In genomic region chr1:172476218-172476811, GRCh38 we compare ENCODE assay signal across 2 cellular contexts.
TF ChIP-seq lines count a peak whose summit lies in the region.

No MANE protein-coding gene starts in this region.

TF ChIP-seq in A549, 52 proteins besides CTCF, POLR2A, EP300 and RAD21:
- TF ChIP-seq ESRRA (IDR thresholded peaks at IDR 0.05; ENCODE audit: borderline replicate concordance, low read length) (no peak), HES2 (IDR thresholded peaks at IDR 0.05) (no peak), MYC (IDR thresholded peaks at IDR 0.05; ENCODE audit: borderline replicate concordance, low read length) (no peak), E2F6 (IDR thresholded peaks at IDR 0.05; ENCODE audit: borderline replicate concordance, low read depth) (no peak), HOXA7 (CRISPR knock-in tag; IDR thresholded peaks at IDR 0.05) (no peak), RNF2 (IDR thresholded peaks at IDR 0.05; ENCODE audit: borderline replicate concordance, low read depth) (no peak), CHD2 (IDR thresholded peaks at IDR 0.05; ENCODE audit: low read length, partially characterized antibody) (no peak), GATA3 (IDR thresholded peaks at IDR 0.05; ENCODE audit: borderline replicate concordance) (no peak), HDAC2 (IDR thresholded peaks at IDR 0.05) (no peak), PHF8 (IDR thresholded peaks at IDR 0.05; ENCODE audit: borderline replicate concordance, low read depth) (no peak), HOXB5 (CRISPR knock-in tag; IDR thresholded peaks at IDR 0.05) (no peak), PBX3 (IDR thresholded peaks at IDR 0.05) (no peak), CBX2 (IDR thresholded peaks at IDR 0.05; ENCODE audit: borderline replicate concordance, low read depth) (no peak), USF2 (IDR thresholded peaks at IDR 0.05) (no peak)

TF ChIP-seq in H1, 55 proteins besides CTCF, POLR2A, EP300 and RAD21:
- no peak for TF ChIP-seq TBP (IDR thresholded peaks at IDR 0.05; ENCODE audit: low read depth, low read length)
- no peak for TF ChIP-seq CHD2 (IDR thresholded peaks at IDR 0.05; ENCODE audit: low read length)
- TF ChIP-seq JUN (IDR thresholded peaks at IDR 0.05; ENCODE audit: low read depth, low read length), result no peak
- TF ChIP-seq USF2 (IDR thresholded peaks at IDR 0.05; ENCODE audit: low read length), result no peak
- no peak for TF ChIP-seq SIRT6 (IDR thresholded peaks at IDR 0.05; ENCODE audit: low read length)
TF ChIP-seq in H1: peak in this region for 0.
